Comparison of ENCODE assay signal across 8 cellular contexts in genomic region chr6:28258877-28259777, GRCh38. TPM values are rescaled to one million over a fixed set of nuclear protein-coding genes. Genes with fewer than 3 reads are reported as not detected.
DNase-seq lines count a peak whose midpoint lies in the region; ATAC-seq and TF ChIP-seq lines count a peak whose summit lies in the region.

Gene NKAPL (plus strand): TSS chr6:28259297. CDS start chr6:28259372, 75 bp downstream.

- no peaks in the 10 kb centered on the region for H3K9me3 ChIP-seq in mammary epithelial cell (replicated peaks; ENCODE audit: insufficient read depth, low read length)

- peak; percentile 40 for DNase-seq in mammary epithelial cell
- no peak for DNase-seq in kidney epithelial cell (ENCODE audit: low read depth)
- DNase-seq in stimulated activated CD4-positive, alpha-beta T cell treated with anti-CD3 and anti-CD28 coated beads, Interleukin-2, amount 100 ng/mL, for 48 hours = peak; percentile 41 to 69
- DNase-seq in NCI-H2227 treated with DMSO at 0.1 percent for 48 hours (lab: John Stamatoyannopoulos, UW) = no peak
- no peak for DNase-seq in GOT3 (lab: John Stamatoyannopoulos, UW)
- no peak for DNase-seq in NCI-H1092 (lab: John Stamatoyannopoulos, UW)

- H3K4me2 ChIP-seq in mammary epithelial cell (ENCODE audit: insufficient read depth, low read depth, low read length) = peak within 1 kb of the TSS; percentile 78

- H3K36me3 ChIP-seq in mammary epithelial cell (ENCODE audit: insufficient read depth, low read length) = no peaks in the 10 kb centered on the region
- no peaks in the 10 kb centered on the region for H3K36me3 ChIP-seq in kidney epithelial cell (ENCODE audit: control insufficient read depth, insufficient read depth, low read length)

- dilution Hi-C loops in mammary epithelial cell (cut with HindIII; ENCODE audit: low sequenced_read_pairs) = no loop called here

- CTCF ChIA-PET in mammary epithelial cell (lab: Charles Lee; ENCODE audit: low non-redundant PET) = no interaction called here

- peaks cover 6% of the 10 kb centered on the region for H3K4me1 ChIP-seq in mammary epithelial cell (ENCODE audit: insufficient read depth, low read length)

- H3K9ac ChIP-seq in mammary epithelial cell (ENCODE audit: insufficient read depth, low read length) = no peak within 1 kb of the TSS

- whole genome bisulfite sequencing in mammary epithelial cell (ENCODE audit: low coverage, missing lambda C conversion rate) = 33% methylated on average over 28 of the region's 58 CpGs

- H3K27ac ChIP-seq in mammary epithelial cell (ENCODE audit: insufficient read depth, low read depth, low read length) = no peak within 1 kb of the TSS

- no peaks in the 10 kb centered on the region for H3K79me2 ChIP-seq in mammary epithelial cell (ENCODE audit: insufficient read depth, low read length)

- H3K4me3 ChIP-seq in mammary epithelial cell (replicated peaks in 1 of 3; ENCODE audit: insufficient read depth in 1 of 3, low read depth in 2 of 3, low read length in 3 of 3) (peak within 1 kb of the TSS in 2 of 3 experiments; percentile 26 to 37), kidney epithelial cell (ENCODE audit: low read depth, low read length) (peak within 1 kb of the TSS; percentile 33)

- TF ChIP-seq CTCF in mammary epithelial cell (conservative IDR thresholded peaks at IDR 0.05 in 1 of 2, IDR thresholded peaks at IDR 0.05 in 1 of 2; ENCODE audit: extremely low read depth in 1 of 2, insufficient read depth in 1 of 2, low read depth in 1 of 2, low read length in 2 of 2) (no peak), kidney epithelial cell (IDR thresholded peaks at IDR 0.05; ENCODE audit: insufficient read depth, low read length, poor library complexity, severe bottlenecking) (no peak)

- peak within 1 kb of the TSS; percentile 93 for H2AFZ ChIP-seq in mammary epithelial cell (ENCODE audit: low read depth, low read length)

- intact Hi-C loops in mammary epithelial cell (cut with micrococcal nuclease) = loop anchor here (10.0 kb wide), 1 partner anchor 426 kb away; no protein-coding TSS in a partner anchor

- in situ Hi-C loops in mammary epithelial cell (cut with MboI; ENCODE audit: low sequenced_read_pairs in 2 of 2) = loop anchor here in 1 of 2 donors (10.0 kb wide), 1 partner anchor 124 kb away; no protein-coding TSS in a partner anchor

- ATAC-seq in activated CD4-positive, CD25-positive, alpha-beta regulatory T cell treated with anti-CD3 and anti-CD28 coated beads, Interleukin-2, amount 50 U/mL, for 24 hours = peak; percentile 43 to 53
- ATAC-seq in GM19328 (IDR thresholded peaks at IDR 0.05; ENCODE audit: unreplicated experiment) = no peak

- no TSS peak for BruUV-seq in mammary epithelial cell (replicated peaks; lab: Mats Ljungman, UMichigan)

- no peaks in the 10 kb centered on the region for H4K20me1 ChIP-seq in mammary epithelial cell (ENCODE audit: insufficient read depth, low read length)

- no peaks in the 10 kb centered on the region for H3K27me3 ChIP-seq in mammary epithelial cell (ENCODE audit: insufficient read depth, low read length)
- H3K27me3 ChIP-seq in kidney epithelial cell (ENCODE audit: control insufficient read depth, insufficient read depth, low read length) = no peaks in the 10 kb centered on the region

RNA-seq across cellular contexts. Expression of gene NKAPL, which starts in this region (rescaled TPM):
- total RNA-seq in mammary epithelial cell = 1 to 10 TPM in 1 of 2 donors, under 1 TPM in 1; 0.24 to 1.0 TPM
- 0.34 TPM for polyA plus RNA-seq in mammary epithelial cell
- polyA minus RNA-seq in mammary epithelial cell = not detected
- 1.0 and 1.1 TPM in 2 replicates for total RNA-seq in kidney epithelial cell

Comparison
In these comparisons a context has a peak if more than half of its experiments do, and no peak if none do; other contexts are left out.
1. DNase-seq: peak in mammary epithelial cell (single experiment) and stimulated activated CD4-positive, alpha-beta T cell treated with anti-CD3 and anti-CD28 coated beads, Interleukin-2, amount 100 ng/mL, for 48 hours (2 of 2); none in kidney epithelial cell (single experiment), NCI-H2227 treated with DMSO at 0.1 percent for 48 hours (single experiment), GOT3 (single experiment) and NCI-H1092 (single experiment).